In genomic region chr2:45274190-45274926, GRCh38 we compare ENCODE assay signal across 13 cellular contexts.
DNase-seq lines count a peak whose midpoint lies in the region; ATAC-seq and TF ChIP-seq lines count a peak whose summit lies in the region.
"Had no signal": no experiment of that assay in that cellular context is flagged by ENCODE, and none has a peak within 500 bp of the region (broad histone marks: within the 10 kb centered on the region; RNA-seq: fewer than 3 reads in every experiment).

No MANE protein-coding gene starts in this region.

- CTCF ChIA-PET in CD8-positive, alpha-beta T cell (lab: Charles Lee): no interaction called here

- H2BK5ac ChIP-seq in neuronal stem cell (ENCODE audit: low read length): no peak overlapping the region

- no peak overlapping the region for H2BK120ac ChIP-seq in neuronal stem cell (ENCODE audit: low read depth, low read length)

- no peak overlapping the region for H2BK12ac ChIP-seq in neuronal stem cell (ENCODE audit: low read length)

- 25 to 27% methylated on average over 8 of the region's 8 CpGs for WGBS in body of pancreas, 2 donors
- no CpG with 5 or more reads among the region's 8 CpGs for WGBS in neuronal stem cell (ENCODE audit: extremely low coverage in 2 of 2, insufficient read length in 2 of 2, insufficient replicate concordance in 1 of 2), 2 donors

- H3K27me3 ChIP-seq in body of pancreas (no peaks in the 10 kb centered on the region), neuronal stem cell (ENCODE audit: control insufficient read depth in 3 of 3, insufficient read depth in 3 of 3, low read depth in 1 of 3, low read length in 3 of 3) (peaks cover 0 to 22% (median 0%) of the 10 kb centered on the region in 3 experiments)
- H3K27me3 ChIP-seq in CD8-positive, alpha-beta T cell (ENCODE audit: insufficient read depth, low read length): no peaks in the 10 kb centered on the region

- H3K9me3 ChIP-seq in body of pancreas (no peaks in the 10 kb centered on the region), neuronal stem cell (replicated peaks in 1 of 2; ENCODE audit: control insufficient read depth in 2 of 2, insufficient read depth in 1 of 2, low read depth in 1 of 2, low read length in 2 of 2) (no peaks in the 10 kb centered on the region)
- H3K9me3 ChIP-seq in CD8-positive, alpha-beta T cell (ENCODE audit: low read length): no peaks in the 10 kb centered on the region
- H3K9me3 ChIP-seq: esophagus squamous epithelium had no signal

- ATAC-seq in body of pancreas (peak; percentile 80), GM21825 (IDR thresholded peaks at IDR 0.05; ENCODE audit: unreplicated experiment) (no peak)
- ATAC-seq in CD8-positive, alpha-beta T cell: no peak
- ATAC-seq: natural killer cell treated with Interleukin-12 subunit alpha and Interleukin-12 subunit beta and Interleukin-15 and Interleukin-18, amount 100 ng/mL, for 72 hours had no signal

- peak overlapping the region; percentile 6 for H2AFZ ChIP-seq in neuronal stem cell (ENCODE audit: low read length)

- H3K9ac ChIP-seq in neuronal stem cell (ENCODE audit: low read depth, low read length, poor library complexity): no peak overlapping the region

- H4K8ac ChIP-seq in neuronal stem cell (ENCODE audit: low read depth, low read length): no peak overlapping the region

- no peak overlapping the region for H4K91ac ChIP-seq in neuronal stem cell (ENCODE audit: low read depth, low read length, poor library complexity)

- no peaks in the 10 kb centered on the region for H3K36me3 ChIP-seq in body of pancreas (replicated peaks in 1 of 2; ENCODE audit: insufficient read depth in 1 of 2, low read depth in 2 of 2)
- H3K36me3 ChIP-seq in neuronal stem cell (replicated peaks in 1 of 2; ENCODE audit: control insufficient read depth in 2 of 2, insufficient read depth in 2 of 2, low read length in 2 of 2): no peaks in the 10 kb centered on the region
- H3K36me3 ChIP-seq in CD8-positive, alpha-beta T cell (ENCODE audit: insufficient read depth, low read length): no peaks in the 10 kb centered on the region
- H3K36me3 ChIP-seq: esophagus squamous epithelium had no signal

- no peak overlapping the region for H2AK5ac ChIP-seq in neuronal stem cell (ENCODE audit: low read depth, low read length)

- H3K23ac ChIP-seq in neuronal stem cell (ENCODE audit: low read depth, low read length, poor library complexity): no peak overlapping the region

- H3K27ac ChIP-seq in body of pancreas (peak overlapping the region; percentile 64 to 81 (median 74)), neuronal stem cell (replicated peaks; ENCODE audit: low read length) (no peak overlapping the region)
- no peak overlapping the region for H3K27ac ChIP-seq in CD8-positive, alpha-beta T cell (ENCODE audit: low read depth, low read length)
- H3K27ac ChIP-seq: esophagus squamous epithelium had no signal

- DNase-seq in DMS53 treated with DMSO at 0.1 percent for 48 hours (lab: John Stamatoyannopoulos, UW; ENCODE audit: unreplicated experiment) (peak; percentile 97), NCI-H2107 treated with DMSO at 0.1 percent for 48 hours (lab: John Stamatoyannopoulos, UW; ENCODE audit: unreplicated experiment) (peak; percentile 47), body of pancreas (peak; percentile 88 to 96 (median 92)), neuronal stem cell (ENCODE audit: low spot score) (peak; percentile 24), CD1c-positive myeloid dendritic cell (ENCODE audit: extremely low spot score) (no peak), glutamatergic neuron (no peak)
- DNase-seq in CD8-positive, alpha-beta T cell: no peak
- DNase-seq: esophagus squamous epithelium; IMR-90; stimulated activated CD4-positive, alpha-beta T cell treated with anti-CD3 and anti-CD28 coated beads, Interleukin-15, amount 100 ng/mL, for 24 hours had no signal

- H3K14ac ChIP-seq in neuronal stem cell (ENCODE audit: low read length): no peak overlapping the region

- no peak overlapping the region for H3K18ac ChIP-seq in neuronal stem cell (ENCODE audit: low read length)

- no peaks in the 10 kb centered on the region for H3K9me3 Mint-ChIP-seq in CD8-positive, alpha-beta T cell
- peaks cover 4% of the 10 kb centered on the region for H3K9me3 Mint-ChIP-seq in glutamatergic neuron (ENCODE audit: unreplicated experiment)
- H3K9me3 Mint-ChIP-seq: natural killer cell treated with Interleukin-12 subunit alpha and Interleukin-12 subunit beta and Interleukin-15 and Interleukin-18, amount 100 ng/mL, for 72 hours had no signal

- H3K79me1 ChIP-seq in neuronal stem cell (ENCODE audit: low read depth, low read length): no peaks in the 10 kb centered on the region

- no peak overlapping the region for H3K27ac Mint-ChIP-seq in CD8-positive, alpha-beta T cell
- H3K27ac Mint-ChIP-seq in glutamatergic neuron (ENCODE audit: unreplicated experiment): no peak overlapping the region
- H3K27ac Mint-ChIP-seq: B cell; natural killer cell treated with Interleukin-12 subunit alpha and Interleukin-12 subunit beta and Interleukin-15 and Interleukin-18, amount 100 ng/mL, for 72 hours had no signal

- H3K27me3 Mint-ChIP-seq in CD8-positive, alpha-beta T cell (ENCODE audit: low read depth): peaks cover 12% of the 10 kb centered on the region
- H3K27me3 Mint-ChIP-seq in glutamatergic neuron (ENCODE audit: unreplicated experiment): peaks cover 2% of the 10 kb centered on the region

- intact Hi-C loops in body of pancreas (cut with DNase I): no loop called here
- intact Hi-C loops in CD8-positive, alpha-beta T cell (cut with DNase I, micrococcal nuclease): no loop called here

- peaks cover 72% of the 10 kb centered on the region for H3K4me1 ChIP-seq in body of pancreas
- peaks cover 2 to 12% of the 10 kb centered on the region in 2 donors for H3K4me1 ChIP-seq in neuronal stem cell (ENCODE audit: control insufficient read depth in 2 of 2, insufficient read depth in 1 of 2, low read depth in 1 of 2, low read length in 2 of 2)
- H3K4me1 ChIP-seq in CD8-positive, alpha-beta T cell (ENCODE audit: insufficient read depth, low read length): no peaks in the 10 kb centered on the region
- H3K4me1 ChIP-seq: esophagus squamous epithelium had no signal

- peak in 1 of 3 donors; percentile 31 for TF ChIP-seq POLR2A in body of pancreas (IDR thresholded peaks at IDR 0.05)

- no peaks in the 10 kb centered on the region for H3K36me3 Mint-ChIP-seq in CD8-positive, alpha-beta T cell
- no peaks in the 10 kb centered on the region for H3K36me3 Mint-ChIP-seq in glutamatergic neuron (ENCODE audit: unreplicated experiment)
- H3K36me3 Mint-ChIP-seq: natural killer cell treated with Interleukin-12 subunit alpha and Interleukin-12 subunit beta and Interleukin-15 and Interleukin-18, amount 100 ng/mL, for 72 hours had no signal

- POLR2A ChIA-PET in CD8-positive, alpha-beta T cell (lab: Charles Lee): no interaction called here

- H3K4me3 ChIP-seq in body of pancreas (no peak overlapping the region), neuronal stem cell (ENCODE audit: low read length in 2 of 2) (no peak overlapping the region)
- no peak overlapping the region for H3K4me3 ChIP-seq in CD8-positive, alpha-beta T cell (ENCODE audit: low read depth, low read length)
- H3K4me3 ChIP-seq: esophagus squamous epithelium had no signal

- H3K4me2 ChIP-seq in neuronal stem cell (ENCODE audit: insufficient read depth, low read length, poor library complexity, severe bottlenecking): no peak overlapping the region

- H2BK15ac ChIP-seq in neuronal stem cell (ENCODE audit: low read length): no peak overlapping the region

- no peaks in the 10 kb centered on the region for H3K4me1 Mint-ChIP-seq in CD8-positive, alpha-beta T cell (ENCODE audit: low read depth)
- H3K4me1 Mint-ChIP-seq in glutamatergic neuron (ENCODE audit: low read depth, unreplicated experiment): peaks cover 16% of the 10 kb centered on the region
- H3K4me1 Mint-ChIP-seq: B cell had no signal

- TF ChIP-seq CTCF in body of pancreas (IDR thresholded peaks at IDR 0.05) (no peak), glutamatergic neuron (IDR thresholded peaks at IDR 0.05; ENCODE audit: partially characterized antibody, unreplicated experiment) (no peak)
- TF ChIP-seq CTCF in CD8-positive, alpha-beta T cell (IDR thresholded peaks at IDR 0.05): no peak

- no peak overlapping the region for H3K4me3 Mint-ChIP-seq in CD8-positive, alpha-beta T cell
- H3K4me3 Mint-ChIP-seq in glutamatergic neuron (ENCODE audit: unreplicated experiment): no peak overlapping the region
- H3K4me3 Mint-ChIP-seq: B cell; natural killer cell treated with Interleukin-12 subunit alpha and Interleukin-12 subunit beta and Interleukin-15 and Interleukin-18, amount 100 ng/mL, for 72 hours had no signal

- H3K4ac ChIP-seq in neuronal stem cell (ENCODE audit: low read length): no peak overlapping the region

Comparison
In these comparisons a context has a peak if more than half of its experiments do, and no peak if none do; other contexts are left out.
1. DNase-seq: peak in DMS53 treated with DMSO at 0.1 percent for 48 hours (single experiment), NCI-H2107 treated with DMSO at 0.1 percent for 48 hours (single experiment), body of pancreas (4 of 4) and neuronal stem cell (single experiment); none in CD1c-positive myeloid dendritic cell (single experiment), CD8-positive, alpha-beta T cell (0 of 7) and glutamatergic neuron (single experiment).
2. H3K27ac ChIP-seq: peak in body of pancreas (4 of 4); none in neuronal stem cell (single experiment) and CD8-positive, alpha-beta T cell (single experiment).